Comparison of ENCODE assay signal across 17 cellular contexts in the genomic region with DNA sequence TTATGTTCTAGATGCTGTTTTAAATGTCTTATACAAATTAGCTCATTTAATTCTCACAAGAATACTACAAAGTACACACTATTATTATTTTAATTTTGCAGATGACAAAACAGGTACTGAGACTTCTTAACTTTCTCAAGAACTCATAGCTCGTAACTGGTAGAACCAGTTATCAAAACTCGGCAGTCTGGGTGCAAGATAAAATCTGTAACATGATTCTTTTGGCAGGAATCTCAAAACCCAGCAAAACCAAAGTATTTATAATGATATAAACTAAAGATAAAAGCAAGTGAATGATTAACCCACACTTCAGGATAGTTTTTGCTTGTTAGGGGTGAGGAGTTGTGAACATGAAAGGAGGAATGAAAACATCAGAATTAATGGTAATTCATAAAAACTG. TPM values are rescaled to one million over a fixed set of nuclear protein-coding genes. Genes with fewer than 3 reads are reported as not detected.
DNase-seq lines count a peak whose midpoint lies in the region; ATAC-seq, FAIRE-seq and TF ChIP-seq lines count a peak whose summit lies in the region.
"Had no signal": no experiment of that assay in that cellular context is flagged by ENCODE, and none has a peak within 500 bp of the region (broad histone marks: within the 10 kb centered on the region; RNA-seq: fewer than 3 reads in every experiment).

No MANE protein-coding gene starts in this region.

- dilution Hi-C loops in endothelial cell of umbilical vein (cut with MboI; ENCODE audit: extremely low pct_ligation_motif_present, low sequenced_read_pairs): no loop called here

- peaks cover 2% of the 10 kb centered on the region for H3K79me1 ChIP-seq in trophoblast cell (ENCODE audit: low read length)

- H3K4me2 ChIP-seq in endothelial cell of umbilical vein (ENCODE audit: insufficient read depth, low read length) (peak overlapping the region; percentile 70), trophoblast cell (ENCODE audit: low read length) (no peak overlapping the region)
- H3K4me2 ChIP-seq: A549 had no signal

- H4K91ac ChIP-seq in trophoblast cell (ENCODE audit: low read depth, low read length): no peak overlapping the region

- BruUV-seq in endothelial cell of umbilical vein (replicated peaks; lab: Mats Ljungman, UMichigan): no TSS peak

- no peak overlapping the region for H4K8ac ChIP-seq in trophoblast cell (ENCODE audit: low read depth, low read length)

- POLR2A ChIA-PET in endothelial cell of umbilical vein (lab: Charles Lee): no interaction called here

- peak; percentile 4 for DNase-seq in SIG-M5 treated with dmso at 0.1 percent for 504 hours (lab: John Stamatoyannopoulos, UW; ENCODE audit: unreplicated experiment)
- no peak for DNase-seq in SIG-M5 (lab: John Stamatoyannopoulos, UW)
- peak; percentile 42 for DNase-seq in OCI-M1 (lab: John Stamatoyannopoulos, UW)
- DNase-seq in endothelial cell of umbilical vein (ENCODE audit: low read depth, low spot score): peak; percentile 57
- DNase-seq in trophoblast cell: peak; percentile 51 to 94
- DNase-seq in hepatic stellate cell (ENCODE audit: low spot score): no peak
- DNase-seq: activated CD4-positive, alpha-beta T cell treated with anti-CD3 and anti-CD28 coated beads for 1 hour; activated effector memory CD4-positive, alpha-beta T cell treated with Interleukin-2 at 50 U/mL for 16 hours; NCI-H1436; NK-92 treated with Interleukin-12 subunit alpha and Interleukin-12 subunit beta, amount 100 ng/mL, for 24 hours; upper lobe of right lung had no signal

- no peak for TF ChIP-seq POLR2A in endothelial cell of umbilical vein (IDR thresholded peaks at IDR 0.05; ENCODE audit: low read depth, low read length)

- ATAC-seq in GM21576 (IDR thresholded peaks at IDR 0.05; ENCODE audit: unreplicated experiment) (no peak), GM18907 (IDR thresholded peaks at IDR 0.05; ENCODE audit: unreplicated experiment) (no peak)
- ATAC-seq: A549, upper lobe of right lung had no signal

- no CpG with 5 or more reads among the region's 2 CpGs for WGBS in trophoblast cell (ENCODE audit: extremely low coverage, insufficient coverage, insufficient read length)

- CTCF ChIA-PET in endothelial cell of umbilical vein (lab: Charles Lee): interaction anchor here (1.0 to 1.6 kb wide), 4 partner anchors 10 to 34 kb away, joined by 3 to 4 read pairs (median 4); no protein-coding TSS in a partner anchor

- intact Hi-C loops in endothelial cell of umbilical vein (cut with micrococcal nuclease): loop anchor here (1.0 to 10.0 kb wide), 7 partner anchors 7 to 1247 kb away; no protein-coding TSS in a partner anchor

- H3K36me3 ChIP-seq in endothelial cell of umbilical vein (ENCODE audit: control insufficient read depth in 2 of 2, extremely low read depth in 1 of 2, insufficient read depth in 2 of 2, low read length in 2 of 2) (no peaks in the 10 kb centered on the region), trophoblast cell (ENCODE audit: control insufficient read depth in 1 of 2, insufficient read depth in 2 of 2, low read length in 2 of 2) (no peaks in the 10 kb centered on the region)
- H3K36me3 ChIP-seq: HAP-1, upper lobe of right lung had no signal

- H4K12ac ChIP-seq in trophoblast cell (ENCODE audit: low read depth, low read length): no peak overlapping the region

- H3K23ac ChIP-seq in trophoblast cell (ENCODE audit: low read length): no peak overlapping the region

- no peak overlapping the region for H2BK12ac ChIP-seq in trophoblast cell (ENCODE audit: low read length)

- FAIRE-seq in endothelial cell of umbilical vein (lab: Jason Lieb, UNC): no peak
- FAIRE-seq: A549 had no signal

- no peaks in the 10 kb centered on the region for H3K27me3 ChIP-seq in endothelial cell of umbilical vein (ENCODE audit: control insufficient read depth in 2 of 2, insufficient read depth in 2 of 2, low read length in 2 of 2)
- H3K27me3 ChIP-seq in trophoblast cell (ENCODE audit: insufficient read depth, low read length): no peaks in the 10 kb centered on the region
- H3K27me3 ChIP-seq: upper lobe of right lung had no signal

- no peak overlapping the region for H2AK5ac ChIP-seq in trophoblast cell (ENCODE audit: low read length)

- H2AFZ ChIP-seq in endothelial cell of umbilical vein (ENCODE audit: low read depth, low read length): no peak overlapping the region
- H2AFZ ChIP-seq in trophoblast cell (ENCODE audit: insufficient read depth, low read length, poor library complexity): no peak overlapping the region

- TF ChIP-seq CTCF in endothelial cell of umbilical vein (IDR thresholded peaks at IDR 0.05; ENCODE audit: extremely low read depth in 1 of 2, insufficient read depth in 1 of 2, low read depth in 1 of 2, low read length in 2 of 2): no peak

- H3K79me2 ChIP-seq in endothelial cell of umbilical vein (ENCODE audit: control insufficient read depth, insufficient read depth, low read length): no peaks in the 10 kb centered on the region
- no peaks in the 10 kb centered on the region for H3K79me2 ChIP-seq in trophoblast cell (ENCODE audit: control insufficient read depth, insufficient read depth, low read length, poor library complexity)

- no peak overlapping the region for H2BK120ac ChIP-seq in trophoblast cell (ENCODE audit: insufficient read depth, low read length, poor library complexity)

- peaks cover 22% of the 10 kb centered on the region for H3K4me1 ChIP-seq in endothelial cell of umbilical vein (ENCODE audit: control insufficient read depth, extremely low read depth, insufficient read depth, low read length)
- peaks cover 2 to 8% of the 10 kb centered on the region in 2 experiments for H3K4me1 ChIP-seq in trophoblast cell (ENCODE audit: control insufficient read depth in 1 of 2, insufficient read depth in 2 of 2, low read length in 2 of 2)
- H3K4me1 ChIP-seq: A549, HAP-1, upper lobe of right lung had no signal

- no peaks in the 10 kb centered on the region for H4K20me1 ChIP-seq in endothelial cell of umbilical vein (replicated peaks; ENCODE audit: control insufficient read depth, extremely low read depth, insufficient read depth, low read length)

- H3K4ac ChIP-seq in trophoblast cell (ENCODE audit: low read depth, low read length): no peak overlapping the region

- H3K27ac ChIP-seq in endothelial cell of umbilical vein (ENCODE audit: insufficient read depth, low read depth, low read length) (peak overlapping the region; percentile 76), trophoblast cell (ENCODE audit: low read depth, low read length) (no peak overlapping the region)
- H3K27ac ChIP-seq: A549, coronary artery, upper lobe of right lung had no signal

- no peak overlapping the region for H3K14ac ChIP-seq in trophoblast cell (ENCODE audit: low read length)

- no peak overlapping the region for H2BK5ac ChIP-seq in trophoblast cell (ENCODE audit: low read depth, low read length, poor library complexity)

- H3K9me3 ChIP-seq in endothelial cell of umbilical vein (replicated peaks; ENCODE audit: control insufficient read depth, insufficient read depth, low read length) (no peaks in the 10 kb centered on the region), trophoblast cell (ENCODE audit: insufficient read depth, low read depth, low read length) (no peaks in the 10 kb centered on the region)
- H3K9me3 ChIP-seq: A549, HAP-1, upper lobe of right lung had no signal

- H3K4me3 ChIP-seq in endothelial cell of umbilical vein (replicated peaks in 1 of 3; ENCODE audit: insufficient read depth in 1 of 3, low read depth in 1 of 3, low read length in 3 of 3): no peak overlapping the region
- no peak overlapping the region for H3K4me3 ChIP-seq in trophoblast cell (ENCODE audit: low read depth, low read length)
- H3K4me3 ChIP-seq: A549, coronary artery, HAP-1, upper lobe of right lung had no signal

- no peaks in the 10 kb centered on the region for H3K9me1 ChIP-seq in endothelial cell of umbilical vein (replicated peaks; ENCODE audit: control insufficient read depth, extremely low read depth, insufficient read depth, low read length)

- H3K18ac ChIP-seq in trophoblast cell (ENCODE audit: low read length): no peak overlapping the region

- no peak overlapping the region for H3K9ac ChIP-seq in endothelial cell of umbilical vein (replicated peaks; ENCODE audit: extremely low read depth, insufficient read depth, low read length)
- H3K9ac ChIP-seq in trophoblast cell (ENCODE audit: low read length): no peak overlapping the region

TF ChIP-seq in endothelial cell of umbilical vein, 7 proteins besides CTCF, POLR2A, EP300 and RAD21:
- no peak for TF ChIP-seq POLR2AphosphoS5 (IDR thresholded peaks at IDR 0.05; ENCODE audit: insufficient read depth, low read depth, low read length)
- peak; percentile 50 for TF ChIP-seq GATA2 (IDR thresholded peaks at IDR 0.05; ENCODE audit: insufficient read depth, insufficient read length, low read depth, low read length)

RNA-seq across cellular contexts. Expression of a gene that starts 27.6 kb away (rescaled TPM):
- not detected in 2 replicates for total RNA-seq in endothelial cell of umbilical vein
- not detected in 2 replicates for polyA plus RNA-seq in endothelial cell of umbilical vein
- polyA plus RNA-seq in endothelial cell of umbilical vein (2011; cell fraction: cytosol; rRNA removed): not detected in 2 replicates
- polyA plus RNA-seq in endothelial cell of umbilical vein (2011; cell fraction: nucleus; rRNA removed): not detected in 2 replicates
- polyA plus RNA-seq in endothelial cell of umbilical vein (2012): not detected in 2 replicates
- polyA minus RNA-seq in endothelial cell of umbilical vein: not detected in 2 replicates
- not detected for polyA minus RNA-seq in endothelial cell of umbilical vein (2011; cell fraction: cytosol; rRNA and poly(A)+ RNA removed)
- not detected in 2 replicates for polyA minus RNA-seq in endothelial cell of umbilical vein (2011; cell fraction: nucleus; rRNA and poly(A)+ RNA removed)
- 0.03 TPM in 2 replicates for polyA plus RNA-seq in trophoblast cell (2013)
- total RNA-seq: neural crest cell had no signal
- polyA plus RNA-seq: A549 had no signal

Comparison
In these comparisons a context has a peak if more than half of its experiments do, and no peak if none do; other contexts are left out.
1. DNase-seq: peak in SIG-M5 treated with dmso at 0.1 percent for 504 hours (single experiment), OCI-M1 (single experiment), endothelial cell of umbilical vein (single experiment) and trophoblast cell (2 of 2); none in SIG-M5 (single experiment) and hepatic stellate cell (single experiment).